In genomic region chr1:12245116-12245515, GRCh38 we compare ENCODE assay signal across 14 cellular contexts.
DNase-seq lines count a peak whose midpoint lies in the region; ATAC-seq and TF ChIP-seq lines count a peak whose summit lies in the region.
"Had no signal": no experiment of that assay in that cellular context is flagged by ENCODE, and none has a peak within 500 bp of the region (broad histone marks: within the 10 kb centered on the region; RNA-seq: fewer than 3 reads in every experiment).

No MANE protein-coding gene starts in this region.

- H3K4me3 ChIP-seq in ACC112 (ENCODE audit: low read depth, low read length), result no peak overlapping the region
- no peak overlapping the region for H3K4me3 ChIP-seq in skin epidermis
- H3K4me3 ChIP-seq: BLaER1 treated with 17β-estradiol and CSF1 and Interleukin-3, amounts not matched to agents 10 nM and 100 nM had no signal

- H3K36me3 ChIP-seq in ACC112 (ENCODE audit: insufficient read depth, low read length), result peaks cover 24% of the 10 kb centered on the region

- no peak for ATAC-seq in HG03460 (IDR thresholded peaks at IDR 0.05; ENCODE audit: unreplicated experiment)
- no peak for ATAC-seq in GM21390 (IDR thresholded peaks at IDR 0.05; ENCODE audit: unreplicated experiment)

- peak; percentile 52 for DNase-seq in fibroblast of gingiva (ENCODE audit: low read depth)
- no peak for DNase-seq in GOT3 (lab: John Stamatoyannopoulos, UW)
- DNase-seq in NCI-H2171 treated with DMSO at 0.1 percent for 48 hours (lab: John Stamatoyannopoulos, UW), result no peak
- DNase-seq: DMS 273 treated with DMSO at 0.1 percent for 48 hours, H7, NCI-H187 treated with DMSO at 0.1 percent for 48 hours, NCI-H69, SHP77 had no signal

- no peaks in the 10 kb centered on the region for H3K79me2 ChIP-seq in ACC112 (ENCODE audit: control insufficient read depth, insufficient read depth, low read length, unreplicated experiment)

- no peak overlapping the region for H2AFZ ChIP-seq in ACC112 (ENCODE audit: low read length, unreplicated experiment)

- H3K27ac ChIP-seq in ACC112 (ENCODE audit: low read depth, low read length), result peak overlapping the region; percentile 68
- H3K27ac ChIP-seq in VCaP, result peak overlapping the region; percentile 42
- H3K27ac ChIP-seq in skin epidermis, result peak overlapping the region in 15 of 21 experiments; percentile 19 to 69 (median 61)
- H3K27ac ChIP-seq: BLaER1 treated with 17β-estradiol and CSF1 and Interleukin-3, amounts not matched to agents 10 nM and 100 nM had no signal

- no peaks in the 10 kb centered on the region for H3K27me3 ChIP-seq in ACC112 (ENCODE audit: insufficient read depth, low read length)
- H3K27me3 ChIP-seq: BLaER1 treated with 17β-estradiol and CSF1 and Interleukin-3, amounts not matched to agents 10 nM and 100 nM had no signal

- H3K4me1 ChIP-seq in ACC112 (ENCODE audit: control insufficient read depth, insufficient read depth, low read length, unreplicated experiment), result peaks cover 38% of the 10 kb centered on the region

- no peak for TF ChIP-seq CTCF in VCaP (conservative IDR thresholded peaks at IDR 0.05)
